In genomic region chr14:35236806-35237205, GRCh38 we compare ENCODE assay signal across 3 cellular contexts.
A peak's percentile ranks its signal among the peaks of the same experiment; 100 is the strongest.
TF ChIP-seq lines count a peak whose summit lies in the region.

No MANE protein-coding gene starts in this region.

TF ChIP-seq in GM12891, 5 proteins besides CTCF, POLR2A, EP300 and RAD21:
- TF ChIP-seq SPI1 (IDR thresholded peaks at IDR 0.05; ENCODE audit: low read depth, low read length): no peak
- no peak for TF ChIP-seq POLR2AphosphoS5 (IDR thresholded peaks at IDR 0.05; ENCODE audit: low read depth, low read length)
- no peak for TF ChIP-seq POU2F2 (IDR thresholded peaks at IDR 0.05; ENCODE audit: low read depth, low read length)
- no peak for TF ChIP-seq TAF1 (IDR thresholded peaks at IDR 0.05; ENCODE audit: low read depth, low read length)

TF ChIP-seq in WTC11, 78 proteins besides CTCF, POLR2A, EP300 and RAD21:
- no peak for TF ChIP-seq TEAD4 (CRISPR knock-in tag; IDR thresholded peaks at IDR 0.05)
- peak; percentile 84; the same call in 1 of the 2 replicates for TF ChIP-seq ZNF512 (CRISPR knock-in tag; IDR thresholded peaks at IDR 0.05; ENCODE audit: borderline replicate concordance)

TF ChIP-seq in H1, 55 proteins besides CTCF, POLR2A, EP300 and RAD21:
- TF ChIP-seq CHD1 (IDR thresholded peaks at IDR 0.05; ENCODE audit: low read depth, low read length): no peak
- no peak for TF ChIP-seq ZNF274 (IDR thresholded peaks at IDR 0.05; ENCODE audit: borderline replicate concordance, extremely low read depth, low read length)
- TF ChIP-seq RXRA (IDR thresholded peaks at IDR 0.05; ENCODE audit: insufficient read depth, low read depth, low read length): no peak
- no peak for TF ChIP-seq RFX5 (IDR thresholded peaks at IDR 0.05; ENCODE audit: borderline replicate concordance, low read depth, low read length)
- no peak for TF ChIP-seq SRF (IDR thresholded peaks at IDR 0.05; ENCODE audit: low read depth, low read length)
